Comparison of ENCODE assay signal across 11 cellular contexts in the genomic region with DNA sequence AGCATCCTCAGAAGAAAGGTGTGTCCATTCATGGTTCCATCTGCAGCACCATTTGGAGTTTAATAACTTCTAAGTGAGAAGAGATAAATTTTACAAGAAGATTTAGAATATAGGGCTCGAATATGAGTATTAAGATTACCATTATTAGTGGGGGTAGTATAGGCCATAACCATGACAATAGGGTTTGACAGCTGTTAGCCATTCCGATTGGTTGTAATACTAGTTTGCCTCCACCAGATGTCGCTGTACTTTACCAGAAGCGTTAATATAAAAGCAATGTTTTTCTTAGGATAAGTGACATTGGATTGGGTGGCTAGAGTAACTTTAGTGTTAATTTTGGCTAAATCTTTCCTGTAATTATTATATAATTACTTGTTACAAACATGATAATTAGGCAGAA.
DNase-seq lines count a peak whose midpoint lies in the region; ATAC-seq, FAIRE-seq and TF ChIP-seq lines count a peak whose summit lies in the region.
"Had no signal": no experiment of that assay in that cellular context is flagged by ENCODE, and none has a peak within 500 bp of the region (broad histone marks: within the 10 kb centered on the region; RNA-seq: fewer than 3 reads in every experiment).

No MANE protein-coding gene starts in this region.

- H3K27me3 ChIP-seq in GM06990 (replicated peaks; ENCODE audit: control insufficient read depth, insufficient read depth, low read length) = no peaks in the 10 kb centered on the region

- POLR2A ChIA-PET in A549 (lab: Yijun Ruan, JAX) = no interaction called here

- TF ChIP-seq EP300 in A549 (IDR thresholded peaks at IDR 0.05) = no peak

- CTCF ChIA-PET in A549 (lab: Yijun Ruan, JAX) = interaction anchor here (0.6 to 3.0 kb wide), 6 partner anchors 10 to 1343 kb away, joined by 3 to 10 read pairs (median 4); no protein-coding TSS in a partner anchor

- H3K27ac ChIP-seq in A549 = no peak overlapping the region

- H3K9me3 ChIP-seq in A549 = peaks cover 43% of the 10 kb centered on the region

- 4% methylated on average over 4 of the region's 4 CpGs for WGBS in A549 (ENCODE audit: missing lambda C conversion rate)

- ATAC-seq in A549 = 0 out of 6 replicates have a peak, but pooled peaks of 1 of the 2 experiments have one; percentile 36

- TF ChIP-seq RAD21 in A549 (conservative IDR thresholded peaks at IDR 0.05 in 1 of 2, IDR thresholded peaks at IDR 0.05 in 1 of 2) = peak; percentile 37 to 46

- peak in 1 of 2 experiments; percentile 46 for DNase-seq in A549 (ENCODE audit: low read depth in 1 of 2, low spot score in 1 of 2)
- no peak for DNase-seq in GM06990 (ENCODE audit: extremely low read depth, insufficient read length)
- DNase-seq in OCI-M1 (lab: John Stamatoyannopoulos, UW) = peak; percentile 54
- DNase-seq in fibroblast of peridontal ligament (ENCODE audit: extremely low read depth) = peak; percentile 2
- DNase-seq in AG20443 (ENCODE audit: low spot score) = no peak
- DNase-seq in germinal center (ENCODE audit: low spot score) = no peak
- no peak for DNase-seq in NCI-H1092 treated with DMSO at 0.1 percent for 48 hours (lab: John Stamatoyannopoulos, UW)
- no peak for DNase-seq in LoVo (ENCODE audit: low spot score)
- DNase-seq: kidney glomerular epithelial cell; NCI-H1105 treated with DMSO at 0.1 percent for 48 hours; stimulated activated CD4-positive, alpha-beta T cell treated with anti-CD3 and anti-CD28 coated beads, Interleukin-1b, Interleukin-23, amount 100 ng/mL, for 48 hours had no signal

- FAIRE-seq in A549 (lab: Jason Lieb, UNC) = no peak

- no peak overlapping the region for H3K4me2 ChIP-seq in A549

- H3K4me1 ChIP-seq in A549 = no peaks in the 10 kb centered on the region

- TF ChIP-seq CTCF in A549 (IDR thresholded peaks at IDR 0.05) = peak; percentile 62
- peak; percentile 47 for TF ChIP-seq CTCF in GM06990 (IDR thresholded peaks at IDR 0.05; ENCODE audit: insufficient read depth, low read length, poor library complexity, severe bottlenecking)

- H3K4me3 ChIP-seq in A549 (no peak overlapping the region), GM06990 (replicated peaks; ENCODE audit: low read depth, low read length) (no peak overlapping the region)

- H3K36me3 ChIP-seq in GM06990 (ENCODE audit: control insufficient read depth, insufficient read depth, low read length) = no peaks in the 10 kb centered on the region

- TF ChIP-seq POLR2A in A549 (IDR thresholded peaks at IDR 0.05; ENCODE audit: low read length) = no peak

TF ChIP-seq in A549, 52 proteins besides CTCF, POLR2A, EP300 and RAD21:
- TF ChIP-seq FOSL2 (IDR thresholded peaks at IDR 0.05) = no peak
- TF ChIP-seq FOSL2 (CRISPR knock-in tag; IDR thresholded peaks at IDR 0.05) = no peak
- TF ChIP-seq FOSB (CRISPR knock-in tag; IDR thresholded peaks at IDR 0.05) = no peak
- peak; percentile 39; the same call in 1 of the 3 replicates for TF ChIP-seq SMC3 (IDR thresholded peaks at IDR 0.05)
- TF ChIP-seq PHF8 (IDR thresholded peaks at IDR 0.05; ENCODE audit: borderline replicate concordance, low read depth) = no peak

Comparison
In these comparisons a context has a peak if more than half of its experiments do, and no peak if none do; other contexts are left out.
1. DNase-seq: peak in OCI-M1 (single experiment) and fibroblast of peridontal ligament (single experiment); none in GM06990 (single experiment), AG20443 (single experiment), germinal center (single experiment), NCI-H1092 treated with DMSO at 0.1 percent for 48 hours (single experiment) and LoVo (single experiment).